ENCODE assay signal across 29 cellular contexts in genomic region chr7:121132940-121133339, GRCh38.
"Had no signal": no experiment of that assay in that cellular context is flagged by ENCODE, and none has a peak within 500 bp of the region (broad histone marks: within the 10 kb centered on the region; RNA-seq: fewer than 3 reads in every experiment).

No MANE protein-coding gene starts in this region.

- DNase-seq: hypothalamus; immature natural killer cell; kidney; left colon; left lung; lower lobe of right lung; mammary epithelial cell; mesenchymal stem cell; naive B cell; natural killer cell; nephron progenitor cell; ovary; right lobe of liver; stimulated activated CD4-positive, alpha-beta T cell treated with anti-CD3 and anti-CD28 coated beads, Interleukin-1b, Interleukin-23, amount 100 ng/mL, for 48 hours; stimulated activated CD4-positive, alpha-beta T cell treated with anti-CD3 and anti-CD28 coated beads, Interleukin-2, amount 100 ng/mL, for 48 hours; stimulated activated CD4-positive, alpha-beta T cell treated with anti-CD3 and anti-CD28 coated beads, Interleukin-4, amount 100 ng/mL, for 4 hours; stimulated activated CD8-positive, alpha-beta memory T cell treated with anti-CD3 and anti-CD28 coated beads, Interleukin-4, amount 100 ng/mL, for 48 hours; stimulated activated naive CD4-positive, alpha-beta T cell treated with Interleukin-2 at 50 U/mL for 16 hours; stimulated activated naive CD8-positive, alpha-beta T cell treated with anti-CD3 and anti-CD28 coated beads, Interleukin-15, amount 100 ng/mL, for 72 hours; substantia nigra; testis; thyroid gland; transverse colon; upper lobe of right lung; uterus had no signal

- H3K27me3 ChIP-seq: left lung, ovary, right atrium auricular region, right lobe of liver, testis, thyroid gland, transverse colon, upper lobe of right lung, uterus had no signal

- H3K9me3 ChIP-seq: left lung, lower lobe of right lung, ovary, right atrium auricular region, right lobe of liver, testis, thyroid gland, transverse colon, upper lobe of right lung, uterus had no signal

- H3K4me3 ChIP-seq: left lung, lower lobe of right lung, ovary, right atrium auricular region, right lobe of liver, smooth muscle cell, testis, thyroid gland, transverse colon, upper lobe of right lung, uterus had no signal

- ATAC-seq: left colon; left lung; lower lobe of right lung; natural killer cell; right lobe of liver; stimulated activated memory B cell treated with anti-CD40 and anti-IgM and Interleukin-4, amounts not matched to agents 10 μg/mL and 1 μg/mL and 100 μg/mL, for 72 hours; stimulated activated naive CD8-positive, alpha-beta T cell treated with anti-CD3 and anti-CD28 coated beads, Interleukin-15, amount 100 ng/mL, for 72 hours; upper lobe of right lung had no signal

- H3K4me2 ChIP-seq: smooth muscle cell had no signal

- FAIRE-seq: islet of Langerhans, kidney had no signal

- H3K4me1 ChIP-seq: left lung, lower lobe of right lung, right atrium auricular region, testis, thyroid gland, upper lobe of right lung, uterus had no signal

- H3K36me3 ChIP-seq: left lung, lower lobe of right lung, ovary, thyroid gland, transverse colon, upper lobe of right lung, uterus had no signal

- H3K27ac ChIP-seq: left lung, lower lobe of right lung, ovary, right atrium auricular region, right lobe of liver, testis, thyroid gland, transverse colon, upper lobe of right lung, uterus had no signal
